ENCODE assay signal across 22 cellular contexts in the genomic region with DNA sequence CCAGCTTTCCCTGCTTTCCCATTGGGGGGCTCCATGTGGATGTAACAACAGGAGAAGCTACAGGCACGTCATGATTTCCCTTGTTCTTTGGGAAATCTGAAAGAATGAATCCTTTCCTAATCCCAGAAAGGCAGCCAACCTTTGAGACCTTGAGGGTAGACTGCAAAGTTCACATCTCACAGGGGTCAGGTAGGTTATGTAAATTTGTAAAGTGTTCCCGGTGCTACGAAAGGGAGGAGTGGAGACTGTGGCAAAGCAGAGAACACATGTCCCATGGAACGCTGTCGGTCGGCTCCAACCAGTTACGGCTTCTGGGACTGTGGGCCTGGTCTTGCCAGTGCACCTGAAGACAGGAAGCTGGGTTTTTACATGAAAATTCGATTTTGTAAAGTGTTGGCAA.
DNase-seq lines count a peak whose midpoint lies in the region; ATAC-seq, FAIRE-seq and TF ChIP-seq lines count a peak whose summit lies in the region.
"Had no signal": no experiment of that assay in that cellular context is flagged by ENCODE, and none has a peak within 500 bp of the region (broad histone marks: within the 10 kb centered on the region; RNA-seq: fewer than 3 reads in every experiment).

No MANE protein-coding gene starts in this region.

- no peaks in the 10 kb centered on the region for H3K9me3 Mint-ChIP-seq in Caco-2 (ENCODE audit: unreplicated experiment)
- no peaks in the 10 kb centered on the region for H3K9me3 Mint-ChIP-seq in activated B cell treated with CpG ODN at 0.5 μM for 24 hours
- no peaks in the 10 kb centered on the region for H3K9me3 Mint-ChIP-seq in stimulated activated memory B cell treated with anti-CD40 and anti-IgM and Interleukin-4, amounts not matched to agents 10 μg/mL and 1 μg/mL and 100 μg/mL, for 72 hours
- peaks cover 4% of the 10 kb centered on the region for H3K9me3 Mint-ChIP-seq in glutamatergic neuron (ENCODE audit: unreplicated experiment)
- H3K9me3 Mint-ChIP-seq: GM23338 had no signal

- no peak for FAIRE-seq in HepG2 (lab: Jason Lieb, UNC)
- FAIRE-seq: GM12878, GM18507 had no signal

- H3K27me3 Mint-ChIP-seq in Caco-2 (ENCODE audit: insufficient read depth, unreplicated experiment), result no peaks in the 10 kb centered on the region
- H3K27me3 Mint-ChIP-seq in activated B cell treated with CpG ODN at 0.5 μM for 24 hours, result no peaks in the 10 kb centered on the region
- H3K27me3 Mint-ChIP-seq in stimulated activated memory B cell treated with anti-CD40 and anti-IgM and Interleukin-4, amounts not matched to agents 10 μg/mL and 1 μg/mL and 100 μg/mL, for 72 hours, result no peaks in the 10 kb centered on the region
- peaks cover 6% of the 10 kb centered on the region for H3K27me3 Mint-ChIP-seq in glutamatergic neuron (ENCODE audit: unreplicated experiment)

- POLR2A ChIA-PET in Caco-2 (lab: Charles Lee), result no interaction called here
- POLR2A ChIA-PET in activated B cell treated with CpG ODN at 0.5 μM for 24 hours (lab: Charles Lee), result interaction anchor here (0.8 to 2.0 kb wide), 2 partner anchors 45 to 95 kb away, joined by 3 to 7 read pairs; partner anchors contain the start of gene EZR
- POLR2A ChIA-PET in HepG2 (lab: Yijun Ruan, JAX), result no interaction called here

- TF ChIP-seq POLR2A in HepG2 (IDR thresholded peaks at IDR 0.05; ENCODE audit: insufficient read depth in 1 of 2, low read depth in 2 of 2, low read length in 2 of 2), result no peak

- TF ChIP-seq CTCF in Caco-2 (IDR thresholded peaks at IDR 0.05; ENCODE audit: insufficient read depth in 1 of 2, low read depth in 1 of 2, low read length in 1 of 2, severe bottlenecking in 1 of 2, unreplicated experiment in 1 of 2) (no peak), activated B cell treated with CpG ODN at 0.5 μM for 24 hours (IDR thresholded peaks at IDR 0.05) (no peak), HepG2 (CRISPR knock-in tag; IDR thresholded peaks at IDR 0.05) (no peak), glutamatergic neuron (IDR thresholded peaks at IDR 0.05; ENCODE audit: partially characterized antibody, unreplicated experiment) (no peak)

- H3K9me3 ChIP-seq in Caco-2 (no peaks in the 10 kb centered on the region), HepG2 (ENCODE audit: low read length) (no peaks in the 10 kb centered on the region)
- H3K9me3 ChIP-seq: SJSA1 had no signal

- no peak overlapping the region for H3K9ac ChIP-seq in HepG2 (ENCODE audit: insufficient read depth, low read depth, low read length)

- DNase-seq in Caco-2 (no peak), activated B cell treated with CpG ODN at 0.5 μM for 24 hours (no peak), HepG2 (ENCODE audit: low spot score) (no peak), cerebellar cortex (ENCODE audit: low spot score) (no peak), glutamatergic neuron (no peak)
- no peak for DNase-seq in activated T-cell treated with anti-CD3 and anti-CD28 coated beads, Interleukin-2, amount 50 U/mL, for 48 hours
- DNase-seq: C1 segment of cervical spinal cord, COR-L47, DMS153, EL, Karpas-422, NCI-H1048, NCI-H1436 treated with DMSO at 0.1 percent for 48 hours, NCI-H2029, NCI-H345, NCI-H524 treated with DMSO at 0.1 percent for 48 hours had no signal

- H3K4me2 ChIP-seq in HepG2 (ENCODE audit: low read depth, low read length), result no peak overlapping the region
- H3K4me2 ChIP-seq: GM23338 had no signal

- 8% methylated on average over 8 of the region's 8 CpGs for WGBS in HepG2 (ENCODE audit: low lambda C conversion rate)

- H3K36me3 ChIP-seq in Caco-2 (ENCODE audit: control insufficient read depth, insufficient read depth, low read length) (no peaks in the 10 kb centered on the region), HepG2 (replicated peaks in 1 of 2; ENCODE audit: control insufficient read depth in 1 of 2, insufficient read depth in 2 of 2, low read length in 2 of 2) (no peaks in the 10 kb centered on the region)
- H3K36me3 ChIP-seq: SJSA1 had no signal

- TF ChIP-seq RAD21 in HepG2 (CRISPR knock-in tag; IDR thresholded peaks at IDR 0.05), result no peak

- H3K4me1 Mint-ChIP-seq in Caco-2 (ENCODE audit: low read depth, unreplicated experiment) (peaks cover 10% of the 10 kb centered on the region), activated B cell treated with CpG ODN at 0.5 μM for 24 hours (peaks cover 55% of the 10 kb centered on the region), glutamatergic neuron (ENCODE audit: low read depth, unreplicated experiment) (peaks cover 18% of the 10 kb centered on the region)
- H3K4me1 Mint-ChIP-seq in stimulated activated memory B cell treated with anti-CD40 and anti-IgM and Interleukin-4, amounts not matched to agents 10 μg/mL and 1 μg/mL and 100 μg/mL, for 72 hours, result peaks cover 65% of the 10 kb centered on the region

- H3K4me3 ChIP-seq in Caco-2 (ENCODE audit: low read depth, low read length) (no peak overlapping the region), HepG2 (replicated peaks in 1 of 3; ENCODE audit: insufficient read depth in 1 of 3, low read depth in 2 of 3, low read length in 3 of 3) (no peak overlapping the region)
- H3K4me3 ChIP-seq: GM12878, GM23338, SJSA1 had no signal

- no peaks in the 10 kb centered on the region for H3K79me2 ChIP-seq in HepG2 (ENCODE audit: insufficient read depth, low read length)

- H4K20me1 ChIP-seq in HepG2 (ENCODE audit: insufficient read depth, low read length), result no peaks in the 10 kb centered on the region

- no peak overlapping the region for H3K4me3 Mint-ChIP-seq in Caco-2 (ENCODE audit: unreplicated experiment)
- no peak overlapping the region for H3K4me3 Mint-ChIP-seq in activated B cell treated with CpG ODN at 0.5 μM for 24 hours
- H3K4me3 Mint-ChIP-seq in stimulated activated memory B cell treated with anti-CD40 and anti-IgM and Interleukin-4, amounts not matched to agents 10 μg/mL and 1 μg/mL and 100 μg/mL, for 72 hours, result no peak overlapping the region
- H3K4me3 Mint-ChIP-seq in glutamatergic neuron (ENCODE audit: unreplicated experiment), result no peak overlapping the region
- H3K4me3 Mint-ChIP-seq: GM23338 had no signal

- H3K4me1 ChIP-seq in Caco-2, result peaks cover 18% of the 10 kb centered on the region
- peaks cover 19% of the 10 kb centered on the region for H3K4me1 ChIP-seq in HepG2 (ENCODE audit: insufficient read depth, low read length)

- H3K27ac Mint-ChIP-seq in Caco-2 (ENCODE audit: unreplicated experiment) (peak overlapping the region; percentile 9), activated B cell treated with CpG ODN at 0.5 μM for 24 hours (peak overlapping the region; percentile 18), glutamatergic neuron (ENCODE audit: unreplicated experiment) (no peak overlapping the region)
- H3K27ac Mint-ChIP-seq in stimulated activated memory B cell treated with anti-CD40 and anti-IgM and Interleukin-4, amounts not matched to agents 10 μg/mL and 1 μg/mL and 100 μg/mL, for 72 hours, result peak overlapping the region; percentile 52
- H3K27ac Mint-ChIP-seq: GM23338 had no signal

- no peak overlapping the region for H2AFZ ChIP-seq in HepG2 (ENCODE audit: low read length)
- H2AFZ ChIP-seq: GM23338 had no signal

- TF ChIP-seq EP300 in HepG2 (IDR thresholded peaks at IDR 0.05; ENCODE audit: low read depth in 2 of 2, low read length in 2 of 2) (no peak), HepG2 (CRISPR knock-in tag; IDR thresholded peaks at IDR 0.05; ENCODE audit: borderline replicate concordance) (no peak)

- CTCF ChIA-PET in Caco-2 (lab: Charles Lee), result no interaction called here
- CTCF ChIA-PET in activated B cell treated with CpG ODN at 0.5 μM for 24 hours (lab: Charles Lee), result no interaction called here
- CTCF ChIA-PET in HepG2 (lab: Yijun Ruan, JAX; ENCODE audit: low intra/inter-chr PET ratio, low total read pairs), result no interaction called here

- H3K36me3 Mint-ChIP-seq in Caco-2 (ENCODE audit: insufficient read depth, unreplicated experiment), result peaks cover 5% of the 10 kb centered on the region
- H3K36me3 Mint-ChIP-seq in activated B cell treated with CpG ODN at 0.5 μM for 24 hours (ENCODE audit: low read depth), result no peaks in the 10 kb centered on the region
- no peaks in the 10 kb centered on the region for H3K36me3 Mint-ChIP-seq in stimulated activated memory B cell treated with anti-CD40 and anti-IgM and Interleukin-4, amounts not matched to agents 10 μg/mL and 1 μg/mL and 100 μg/mL, for 72 hours
- no peaks in the 10 kb centered on the region for H3K36me3 Mint-ChIP-seq in glutamatergic neuron (ENCODE audit: unreplicated experiment)

- intact Hi-C loops in Caco-2 (cut with micrococcal nuclease; ENCODE audit: unreplicated experiment), result no loop called here
- intact Hi-C loops in activated B cell treated with CpG ODN at 0.5 μM for 24 hours (cut with micrococcal nuclease), result loop anchor here (5.0 kb wide), 1 partner anchor 42 kb away; no protein-coding TSS in a partner anchor
- intact Hi-C loops in HepG2 (cut with micrococcal nuclease; ENCODE audit: unreplicated experiment), result no loop called here

- no peaks in the 10 kb centered on the region for H3K27me3 ChIP-seq in Caco-2 (replicated peaks; ENCODE audit: control insufficient read depth, insufficient read depth, low read length)
- no peaks in the 10 kb centered on the region; a peak in 2 of 5 replicates for H3K27me3 ChIP-seq in HepG2 (ENCODE audit: control insufficient read depth in 1 of 2, insufficient read depth in 2 of 2, low read length in 2 of 2)
- H3K27me3 ChIP-seq: SJSA1 had no signal

- ATAC-seq in activated B cell treated with CpG ODN at 0.5 μM for 24 hours (ENCODE audit: low read depth) (no peak), HepG2 (no peak; the same call in 2 of the 3 replicates), HG03342 (IDR thresholded peaks at IDR 0.05; ENCODE audit: unreplicated experiment) (no peak)
- ATAC-seq in stimulated activated memory B cell treated with anti-CD40 and anti-IgM and Interleukin-4, amounts not matched to agents 10 μg/mL and 1 μg/mL and 100 μg/mL, for 72 hours, result no peak
- ATAC-seq: GM12878, GM23338 had no signal

- no peak overlapping the region for H3K27ac ChIP-seq in HepG2 (ENCODE audit: extremely low read length, insufficient read depth, low read length)
- H3K27ac ChIP-seq: SJSA1 had no signal

- in situ Hi-C loops in HepG2 (cut with HindIII; ENCODE audit: extremely low pct_ligation_motif_present, low pct_unique_long_range_greater_than_20kb), result no loop called here

- BruUV-seq in Caco-2 (replicated peaks; lab: Mats Ljungman, UMichigan) (no TSS peak), HepG2 (replicated peaks; lab: Mats Ljungman, UMichigan) (no TSS peak)

TF ChIP-seq in HepG2, 621 proteins besides CTCF, POLR2A, EP300 and RAD21 (continues in another document):
- TF ChIP-seq FOXA1 (IDR thresholded peaks at IDR 0.05) (no peak), FOXA1 (CRISPR knock-in tag; IDR thresholded peaks at IDR 0.05) (peak; percentile 16; the same call in 1 of the 2 replicates), ZNF350 (CRISPR knock-in tag; IDR thresholded peaks at IDR 0.05; ENCODE audit: borderline replicate concordance, low read depth) (no peak), ZNF766 (CRISPR knock-in tag; IDR thresholded peaks at IDR 0.05; ENCODE audit: borderline replicate concordance) (no peak)
